ENCODE assay signal across 15 cellular contexts in the genomic region with DNA sequence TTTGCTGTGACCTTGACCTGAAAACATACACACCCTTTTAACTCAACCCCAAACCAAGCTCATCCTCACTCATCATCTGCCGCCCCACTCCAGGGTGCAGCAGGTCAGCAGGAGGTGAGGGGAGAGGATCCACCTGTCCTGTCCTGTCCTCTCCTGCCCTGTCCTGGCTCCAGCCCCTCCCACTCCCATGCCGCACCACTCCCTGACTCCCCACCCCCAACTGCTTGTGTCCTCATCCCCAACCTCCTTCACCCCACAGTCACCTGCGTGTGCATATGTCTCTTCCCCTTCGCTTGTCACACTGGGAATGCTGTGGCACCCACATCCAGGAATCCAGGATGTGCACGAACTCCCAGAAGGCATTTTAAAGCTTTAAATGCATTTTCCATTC. TPM values are rescaled to one million over a fixed set of nuclear protein-coding genes. Genes with fewer than 3 reads are reported as not detected.
DNase-seq lines count a peak whose midpoint lies in the region; ATAC-seq, FAIRE-seq and TF ChIP-seq lines count a peak whose summit lies in the region.
"Had no signal": no experiment of that assay in that cellular context is flagged by ENCODE, and none has a peak within 500 bp of the region (broad histone marks: within the 10 kb centered on the region; RNA-seq: fewer than 3 reads in every experiment).

No MANE protein-coding gene starts in this region.

- H3K27me3 Mint-ChIP-seq in neural progenitor cell (ENCODE audit: insufficient read depth, low read depth) = peaks cover 10% of the 10 kb centered on the region

- FAIRE-seq in H1 (lab: Jason Lieb, UNC) = no peak
- FAIRE-seq: H54 had no signal

- H4K20me1 ChIP-seq in H1 (replicated peaks in 1 of 2; ENCODE audit: control insufficient read depth in 1 of 2, insufficient read depth in 2 of 2, low read length in 2 of 2) (no peaks in the 10 kb centered on the region), neural progenitor cell (ENCODE audit: low read depth) (no peaks in the 10 kb centered on the region)
- H4K20me1 ChIP-seq: BLaER1 had no signal

- no peak overlapping the region for H4K91ac ChIP-seq in H1 (replicated peaks; ENCODE audit: insufficient read length, low read length)

- H3K9me3 Mint-ChIP-seq in neural progenitor cell = no peaks in the 10 kb centered on the region

- no peak overlapping the region for H3K4ac ChIP-seq in H1 (replicated peaks; ENCODE audit: insufficient read length, low read depth, low read length)

- WGBS in H1 (ENCODE audit: extremely low coverage in 1 of 2, insufficient coverage in 1 of 2, insufficient read length in 1 of 2, insufficient replicate concordance in 2 of 2, low coverage in 1 of 2, low lambda C conversion rate in 2 of 2, missing lambda C conversion rate in 1 of 2), 2 experiments = 81% methylated on average over 4 of the region's 5 CpGs; no CpG with 5 or more reads in 1 of the 2 experiments
- 82% methylated on average over 5 of the region's 5 CpGs for WGBS in body of pancreas, 2 donors

- H4K8ac ChIP-seq in H1 (ENCODE audit: extremely low read depth, insufficient read depth, low read length) = no peak overlapping the region

- H3K4me3 ChIP-seq in SK-N-MC = no peak overlapping the region
- H3K4me3 ChIP-seq in H1 (ENCODE audit: extremely low read depth in 1 of 4, insufficient read depth in 2 of 4, low read depth in 3 of 4, low read length in 4 of 4) = no peak overlapping the region
- H3K4me3 ChIP-seq in neural progenitor cell = no peak overlapping the region
- no peak overlapping the region for H3K4me3 ChIP-seq in body of pancreas
- H3K4me3 ChIP-seq: BLaER1 had no signal

- no peaks in the 10 kb centered on the region for H3K79me2 ChIP-seq in H1 (ENCODE audit: control insufficient read depth in 1 of 2, insufficient read depth in 2 of 2, low read length in 2 of 2)
- no peaks in the 10 kb centered on the region for H3K79me2 ChIP-seq in neural progenitor cell (ENCODE audit: low read depth)

- H3K27me3 ChIP-seq in H1 (replicated peaks in 1 of 4; ENCODE audit: control insufficient read depth in 3 of 4, extremely low read depth in 1 of 4, insufficient read depth in 3 of 4, low read length in 3 of 4) = peaks cover 0 to 2% (median 0%) of the 10 kb centered on the region in 4 experiments; a peak in 1 of 7 replicates
- H3K27me3 ChIP-seq in neural progenitor cell = no peaks in the 10 kb centered on the region
- no peaks in the 10 kb centered on the region for H3K27me3 ChIP-seq in body of pancreas
- H3K27me3 ChIP-seq: BLaER1 had no signal

- H3K56ac ChIP-seq in H1 (replicated peaks; ENCODE audit: insufficient read length, low read depth, low read length) = no peak overlapping the region

- H3K4me3 Mint-ChIP-seq in neural progenitor cell = peak overlapping the region; percentile 48

- H3K23me2 ChIP-seq in H1 (ENCODE audit: low read depth, low read length) = peaks cover 2% of the 10 kb centered on the region; the same call in 1 of the 2 replicates

- no peak overlapping the region for H2BK20ac ChIP-seq in H1 (ENCODE audit: low read length)

- H3K36me3 ChIP-seq in SK-N-MC (ENCODE audit: insufficient read depth, low read length) (peaks cover 39% of the 10 kb centered on the region; the same call in 1 of the 2 replicates), H1 (ENCODE audit: control insufficient read depth in 2 of 4, insufficient read depth in 4 of 4, low read length in 3 of 4) (no peaks in the 10 kb centered on the region; a peak in 1 of 8 replicates), neural progenitor cell (no peaks in the 10 kb centered on the region), body of pancreas (replicated peaks in 1 of 2; ENCODE audit: insufficient read depth in 1 of 2, low read depth in 2 of 2) (no peaks in the 10 kb centered on the region)
- H3K36me3 ChIP-seq: BLaER1 had no signal

- no peaks in the 10 kb centered on the region for H3K36me3 Mint-ChIP-seq in neural progenitor cell

- no peak for ATAC-seq in HG03135 (IDR thresholded peaks at IDR 0.05; ENCODE audit: unreplicated experiment)
- ATAC-seq in body of pancreas = no peak

- POLR2A ChIA-PET in H1 (lab: Charles Lee; ENCODE audit: partially characterized antibody) = interaction anchor here (1.3 kb wide), 1 partner anchor 35 kb away, joined by 3 read pairs; no protein-coding TSS in a partner anchor

- no peak for TF ChIP-seq EP300 in H1 (IDR thresholded peaks at IDR 0.05; ENCODE audit: borderline replicate concordance in 1 of 2, low read depth in 2 of 2, low read length in 2 of 2)

- no peaks in the 10 kb centered on the region for H3K9me3 ChIP-seq in SK-N-MC (ENCODE audit: low read depth, low read length)
- no peaks in the 10 kb centered on the region for H3K9me3 ChIP-seq in H1 (ENCODE audit: insufficient read depth in 2 of 2, low read depth in 1 of 2, low read length in 1 of 2)
- no peaks in the 10 kb centered on the region for H3K9me3 ChIP-seq in neural progenitor cell (ENCODE audit: low read depth)
- no peaks in the 10 kb centered on the region for H3K9me3 ChIP-seq in body of pancreas
- H3K9me3 ChIP-seq: BLaER1 had no signal

- TF ChIP-seq RAD21 in H1 (IDR thresholded peaks at IDR 0.05 in 1 of 2, conservative IDR thresholded peaks at IDR 0.05 in 1 of 2; ENCODE audit: low read depth in 2 of 2, low read length in 2 of 2) = no peak

- TF ChIP-seq CTCF in GM10266 (IDR thresholded peaks at IDR 0.05; ENCODE audit: control insufficient read depth, insufficient read depth, low read depth, missing control alignments) (no peak), H1 (IDR thresholded peaks at IDR 0.05; ENCODE audit: control extremely low read depth in 1 of 3, insufficient read depth in 1 of 3, low read depth in 1 of 3, low read length in 3 of 3) (no peak), neural progenitor cell (IDR thresholded peaks at IDR 0.05) (no peak), body of pancreas (IDR thresholded peaks at IDR 0.05) (no peak)

- CTCF ChIA-PET in H1 (lab: Charles Lee; ENCODE audit: partially characterized antibody) = interaction anchor here (0.9 to 15.4 kb wide), 6 partner anchors 12 to 103 kb away, joined by 3 to 210 read pairs (median 96); partner anchors contain the start of gene NGFR

- H3K18ac ChIP-seq in H1 (ENCODE audit: extremely low read depth, low read length) = no peak overlapping the region

- no peak overlapping the region for H2BK5ac ChIP-seq in H1 (ENCODE audit: low read depth, low read length)

- no peak overlapping the region for H2BK120ac ChIP-seq in H1 (replicated peaks; ENCODE audit: low read depth, low read length)

- no peak overlapping the region for H4K5ac ChIP-seq in H1 (ENCODE audit: insufficient read length, low read depth, low read length)

- intact Hi-C loops in body of pancreas (cut with DNase I) = no loop called here

- H2AFZ ChIP-seq in H1 (ENCODE audit: low read length) = no peak overlapping the region
- H2AFZ ChIP-seq in neural progenitor cell (replicated peaks) = no peak overlapping the region

- H3K23ac ChIP-seq in H1 (ENCODE audit: insufficient read length) = no peak overlapping the region

- H3K9ac ChIP-seq in SK-N-MC (ENCODE audit: insufficient read length) (no peak overlapping the region), H1 (replicated peaks in 1 of 4; ENCODE audit: extremely low read depth in 1 of 4, low read depth in 3 of 4, low read length in 3 of 4) (no peak overlapping the region), neural progenitor cell (no peak overlapping the region)
- H3K9ac ChIP-seq: BLaER1 had no signal

- peaks cover 15 to 60% (median 41%) of the 10 kb centered on the region in 4 experiments for H3K4me1 ChIP-seq in H1 (replicated peaks in 1 of 4; ENCODE audit: control insufficient read depth in 3 of 4, insufficient read depth in 4 of 4, low read length in 3 of 4)
- H3K4me1 ChIP-seq in neural progenitor cell = peaks cover 26% of the 10 kb centered on the region
- H3K4me1 ChIP-seq in body of pancreas = peaks cover 13% of the 10 kb centered on the region

- H3K4me1 Mint-ChIP-seq in neural progenitor cell = peaks cover 33% of the 10 kb centered on the region

- H3K27ac Mint-ChIP-seq in neural progenitor cell = no peak overlapping the region

- no peak overlapping the region for H2BK12ac ChIP-seq in H1 (ENCODE audit: low read depth, low read length)

- peak overlapping the region; percentile 78; the same call in 1 of the 2 replicates for H2BK15ac ChIP-seq in H1 (ENCODE audit: low read length)

- H3K14ac ChIP-seq in H1 (ENCODE audit: insufficient read length) = no peak overlapping the region

- H2AK5ac ChIP-seq in H1 (ENCODE audit: low read depth, low read length) = no peak overlapping the region

- DNase-seq in GM10266 (ENCODE audit: extremely low spot score) (peak; percentile 24), SK-N-MC (ENCODE audit: low read depth, low spot score) (no peak), H1 (ENCODE audit: low read depth in 1 of 2, low spot score in 2 of 2) (no peak), neural progenitor cell (ENCODE audit: low spot score) (no peak), NCI-H510A treated with DMSO at 0.1 percent for 48 hours (lab: John Stamatoyannopoulos, UW) (no peak), body of pancreas (no peak), nucleus accumbens (lab: John Stamatoyannopoulos, UW) (no peak)
- DNase-seq: 8988T, AML-193, DMS53, GF-D8 had no signal

- H3K27ac ChIP-seq in SK-N-MC (0 out of 2 replicates have a peak overlapping the region, but pooled peaks have one; percentile 60), H1 (ENCODE audit: low read depth, low read length) (no peak overlapping the region), neural progenitor cell (no peak overlapping the region), body of pancreas (no peak overlapping the region)
- H3K27ac ChIP-seq: BLaER1 had no signal

- no peaks in the 10 kb centered on the region for H3K79me1 ChIP-seq in H1 (ENCODE audit: low read depth, low read length)

- H3F3A ChIP-seq in neural progenitor cell (ENCODE audit: low read depth) = peaks cover 19% of the 10 kb centered on the region

- TF ChIP-seq POLR2A in H1 (IDR thresholded peaks at IDR 0.05; ENCODE audit: control extremely low read depth in 1 of 2, low read depth in 2 of 2, low read length in 2 of 2) (no peak), body of pancreas (IDR thresholded peaks at IDR 0.05) (no peak)

- no peak overlapping the region for H3K4me2 ChIP-seq in H1 (ENCODE audit: insufficient read depth in 1 of 2, low read depth in 2 of 2, low read length in 2 of 2)
- no peak overlapping the region for H3K4me2 ChIP-seq in neural progenitor cell
- H3K4me2 ChIP-seq: BLaER1 had no signal

TF ChIP-seq in H1, 55 proteins besides CTCF, POLR2A, EP300 and RAD21 (continues in another document):
- TF ChIP-seq KDM4A (IDR thresholded peaks at IDR 0.05; ENCODE audit: low read depth, low read length, severe bottlenecking) = no peak

RNA-seq across cellular contexts. Expression of gene NGFR, which starts 15.6 kb away (rescaled TPM):
- 8.1 TPM in 2 replicates for total RNA-seq in H1 (2021; fragmentation: NEBNext Ultra II Directional; extraction: Animal tissue kit (Norgen Biotek cat#: 25700))
- 10.3 and 19.4 TPM in 2 replicates for polyA plus RNA-seq in H1 (2011; rRNA removed)
- 13.8 TPM for polyA plus RNA-seq in H1 (2011; cell fraction: cytosol; rRNA removed)
- 13.1 TPM for polyA plus RNA-seq in H1 (2011; cell fraction: nucleus; rRNA removed)
- polyA plus RNA-seq in H1 (2012, experiment 1 of 2) = 5.7 to 12.2 TPM (median 10.3 TPM) in 4 replicates
- polyA plus RNA-seq in H1 (2012, experiment 2 of 2) = 8.0 TPM
- 13.1 TPM for polyA plus RNA-seq in H1 (2013, experiment 1 of 2)
- polyA plus RNA-seq in H1 (2013, experiment 2 of 2) = 13.5 TPM
- polyA minus RNA-seq in H1 (2011; rRNA and poly(A)+ RNA removed) = 4.4 and 5.9 TPM in 2 replicates
- polyA minus RNA-seq in H1 (2011; cell fraction: cytosol; rRNA and poly(A)+ RNA removed) = 4.4 TPM
- polyA minus RNA-seq in H1 (2011; cell fraction: nucleus; rRNA and poly(A)+ RNA removed) = 5.5 TPM
- 6.6 and 18.4 TPM in 2 replicates for total RNA-seq in neural progenitor cell (ENCODE audit: low replicate concordance)
- 10 to 100 TPM; 10.1 to 27.7 TPM for total RNA-seq in body of pancreas
- total RNA-seq: HT-29 had no signal
